18 cellular contexts compared by ENCODE assay signal in the genomic region with DNA sequence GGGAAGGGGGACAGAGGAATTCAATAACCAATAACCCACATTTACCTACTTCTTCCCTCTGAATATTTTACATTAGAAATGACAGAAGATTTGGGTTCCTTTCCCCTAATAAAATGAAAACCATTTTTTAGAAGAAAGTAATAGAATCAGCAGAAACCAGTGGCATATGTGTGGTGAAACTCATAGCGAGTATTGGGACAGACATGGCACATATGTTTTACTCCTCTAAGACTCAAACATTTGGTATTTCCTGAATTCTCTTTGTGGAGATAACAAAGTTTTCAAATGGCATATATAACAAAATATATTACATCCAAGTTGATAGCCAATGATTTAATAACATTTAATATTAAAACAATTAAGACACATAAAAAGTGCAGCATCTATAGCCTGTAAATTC. TPM values are rescaled to one million over a fixed set of nuclear protein-coding genes. Genes with fewer than 3 reads are reported as not detected.
A peak's percentile ranks its signal among the peaks of the same experiment; 100 is the strongest.
DNase-seq lines count a peak whose midpoint lies in the region; ATAC-seq and TF ChIP-seq lines count a peak whose summit lies in the region.
"Had no signal": no experiment of that assay in that cellular context is flagged by ENCODE, and none has a peak within 500 bp of the region (broad histone marks: within the 10 kb centered on the region; RNA-seq: fewer than 3 reads in every experiment).

No MANE protein-coding gene starts in this region.

- ATAC-seq in activated CD8-positive, alpha-beta T cell treated with anti-CD3 and anti-CD28 coated beads, Interleukin-2, amount 10 ng/mL, durations not matched to agents 7 days and 5 days: no peak
- no peak for ATAC-seq in activated naive CD4-positive, alpha-beta T cell treated with anti-CD3 and anti-CD28 coated beads, Interleukin-2, amount 50 U/mL, for 72 hours
- no peak for ATAC-seq in GM21381 (IDR thresholded peaks at IDR 0.05; ENCODE audit: unreplicated experiment)
- ATAC-seq: GM12878, PC-3 had no signal

- H3K4me1 ChIP-seq in OCI-LY1 (ENCODE audit: insufficient read depth, low read length, severe bottlenecking) (peaks cover 43% of the 10 kb centered on the region), mesenchymal stem cell (ENCODE audit: control insufficient read depth, insufficient read depth, low read depth, low read length) (no peaks in the 10 kb centered on the region)
- H3K4me1 ChIP-seq: SJSA1 had no signal

- DNase-seq in ELR (ENCODE audit: low read depth) (peak; percentile 19), fibroblast of gingiva (ENCODE audit: low read depth) (peak; percentile 26), mesenchymal stem cell (peak; percentile 23)
- no peak for DNase-seq in activated CD8-positive, alpha-beta T cell treated with anti-CD3 and anti-CD28 coated beads, Interleukin-2, amount 10 ng/mL, durations not matched to agents 7 days and 5 days
- DNase-seq in activated naive CD4-positive, alpha-beta T cell treated with anti-CD3 and anti-CD28 coated beads, Interleukin-2, amount 50 U/mL, for 72 hours (ENCODE audit: low spot score in 2 of 2): no peak
- DNase-seq: NCI-H1048; NCI-H146; NCI-H2107; NCI-H345; NCI-H526 treated with DMSO at 0.1 percent for 48 hours; NK-92 treated with Interleukin-12 subunit alpha and Interleukin-12 subunit beta, amount 100 ng/mL, for 24 hours; PC-3 had no signal

- no peak overlapping the region for H3K23ac ChIP-seq in mesenchymal stem cell (ENCODE audit: low read length in 2 of 2)

- POLR2A ChIA-PET in activated CD8-positive, alpha-beta T cell treated with anti-CD3 and anti-CD28 coated beads, Interleukin-2, amount 10 ng/mL, durations not matched to agents 7 days and 5 days (lab: Charles Lee): no interaction called here

- H4K91ac ChIP-seq in mesenchymal stem cell (ENCODE audit: low read length): no peak overlapping the region

- H2BK120ac ChIP-seq in mesenchymal stem cell (ENCODE audit: low read depth, low read length): no peak overlapping the region

- H3K27ac Mint-ChIP-seq in activated CD8-positive, alpha-beta T cell treated with anti-CD3 and anti-CD28 coated beads, Interleukin-2, amount 10 ng/mL, durations not matched to agents 7 days and 5 days: no peak overlapping the region
- H3K27ac Mint-ChIP-seq in activated naive CD4-positive, alpha-beta T cell treated with anti-CD3 and anti-CD28 coated beads, Interleukin-2, amount 50 U/mL, for 72 hours: no peak overlapping the region

- H2BK5ac ChIP-seq in mesenchymal stem cell (ENCODE audit: low read depth, low read length, poor library complexity, severe bottlenecking): no peak overlapping the region

- no peak overlapping the region for H2BK15ac ChIP-seq in mesenchymal stem cell (ENCODE audit: low read depth, poor library complexity, severe bottlenecking)

- H3K9me2 ChIP-seq in OCI-LY1 (ENCODE audit: low read depth, low read length): no peaks in the 10 kb centered on the region

- H3K4me2 ChIP-seq in OCI-LY1 (ENCODE audit: low read length): no peak overlapping the region
- no peak overlapping the region for H3K4me2 ChIP-seq in mesenchymal stem cell (ENCODE audit: low read length, poor library complexity, severe bottlenecking)
- H3K4me2 ChIP-seq: BLaER1 had no signal

- H3K27ac ChIP-seq in OCI-LY1 (ENCODE audit: low read depth, low read length, poor library complexity, severe bottlenecking): peak overlapping the region; percentile 71
- no peak overlapping the region for H3K27ac ChIP-seq in mesenchymal stem cell (ENCODE audit: low read length, poor library complexity, severe bottlenecking)
- H3K27ac ChIP-seq: BLaER1, SJSA1 had no signal

- no peak overlapping the region for H2AK5ac ChIP-seq in mesenchymal stem cell (ENCODE audit: low read length, severe bottlenecking)

- H3K27me3 ChIP-seq in OCI-LY1 (ENCODE audit: insufficient read depth, low read length): no peaks in the 10 kb centered on the region
- peaks cover 0 to 4% of the 10 kb centered on the region in 2 experiments for H3K27me3 ChIP-seq in mesenchymal stem cell (ENCODE audit: control insufficient read depth in 1 of 2, insufficient read depth in 1 of 2, low read length in 2 of 2)
- H3K27me3 ChIP-seq: BLaER1, SJSA1 had no signal

- H2BK12ac ChIP-seq in mesenchymal stem cell (ENCODE audit: low read length in 2 of 2): no peak overlapping the region

- H3K4ac ChIP-seq in mesenchymal stem cell (ENCODE audit: low read depth in 1 of 2, low read length in 2 of 2): no peak overlapping the region

- H3K36me3 ChIP-seq in OCI-LY1 (ENCODE audit: insufficient read depth, low read length) (no peaks in the 10 kb centered on the region), mesenchymal stem cell (ENCODE audit: control insufficient read depth in 1 of 2, insufficient read depth in 2 of 2, low read depth in 1 of 2, low read length in 2 of 2) (no peaks in the 10 kb centered on the region)
- H3K36me3 ChIP-seq: BLaER1, HAP-1, SJSA1 had no signal

- no peak overlapping the region for H3K4me3 Mint-ChIP-seq in activated CD8-positive, alpha-beta T cell treated with anti-CD3 and anti-CD28 coated beads, Interleukin-2, amount 10 ng/mL, durations not matched to agents 7 days and 5 days

- WGBS in mesenchymal stem cell: no CpG with 5 or more reads among the region's 1 CpG

- 0 out of 2 replicates have a peak, but pooled peaks cover 6% of the 10 kb centered on the region for H3F3A ChIP-seq in OCI-LY1 (ENCODE audit: insufficient read depth, low read length)

- no peak for TF ChIP-seq CTCF in OCI-LY1 (IDR thresholded peaks at IDR 0.05; ENCODE audit: low read length)

- H3K79me2 ChIP-seq in OCI-LY1 (ENCODE audit: insufficient read depth, low read length): no peaks in the 10 kb centered on the region

- no peaks in the 10 kb centered on the region for H3K36me3 Mint-ChIP-seq in activated CD8-positive, alpha-beta T cell treated with anti-CD3 and anti-CD28 coated beads, Interleukin-2, amount 10 ng/mL, durations not matched to agents 7 days and 5 days (ENCODE audit: low read depth)
- no peaks in the 10 kb centered on the region for H3K36me3 Mint-ChIP-seq in activated naive CD4-positive, alpha-beta T cell treated with anti-CD3 and anti-CD28 coated beads, Interleukin-2, amount 50 U/mL, for 72 hours

- H2AFZ ChIP-seq in OCI-LY1 (ENCODE audit: low read length) (no peak overlapping the region), mesenchymal stem cell (ENCODE audit: low read depth, low read length) (no peak overlapping the region)

- no peak overlapping the region for H3K14ac ChIP-seq in mesenchymal stem cell (ENCODE audit: low read length in 2 of 2)

- H3K4me1 Mint-ChIP-seq in activated CD8-positive, alpha-beta T cell treated with anti-CD3 and anti-CD28 coated beads, Interleukin-2, amount 10 ng/mL, durations not matched to agents 7 days and 5 days (ENCODE audit: low read depth): peaks cover 10% of the 10 kb centered on the region

- H4K8ac ChIP-seq in mesenchymal stem cell (ENCODE audit: low read length): no peak overlapping the region

- H3K27me3 Mint-ChIP-seq in activated CD8-positive, alpha-beta T cell treated with anti-CD3 and anti-CD28 coated beads, Interleukin-2, amount 10 ng/mL, durations not matched to agents 7 days and 5 days (ENCODE audit: low read depth): no peaks in the 10 kb centered on the region

- no peaks in the 10 kb centered on the region for H3K79me1 ChIP-seq in mesenchymal stem cell (replicated peaks; ENCODE audit: low read length, poor library complexity, severe bottlenecking)

- no peak overlapping the region for H3K4me3 ChIP-seq in OCI-LY1 (ENCODE audit: low read depth, low read length, poor library complexity, severe bottlenecking)
- no peak overlapping the region for H3K4me3 ChIP-seq in mesenchymal stem cell (ENCODE audit: insufficient read depth in 1 of 2, low read depth in 1 of 2, low read length in 2 of 2)
- H3K4me3 ChIP-seq: BLaER1, GM12878, HAP-1, SJSA1 had no signal

- H4K20me1 ChIP-seq in OCI-LY1 (ENCODE audit: insufficient read depth, low read length): no peaks in the 10 kb centered on the region
- H4K20me1 ChIP-seq: BLaER1 had no signal

- no peak overlapping the region for H3K18ac ChIP-seq in mesenchymal stem cell (ENCODE audit: low read depth in 1 of 2, low read length in 2 of 2)

- CTCF ChIA-PET in activated CD8-positive, alpha-beta T cell treated with anti-CD3 and anti-CD28 coated beads, Interleukin-2, amount 10 ng/mL, durations not matched to agents 7 days and 5 days (lab: Charles Lee): no interaction called here

- H3K9me3 ChIP-seq in OCI-LY1 (ENCODE audit: low read length) (no peaks in the 10 kb centered on the region), mesenchymal stem cell (ENCODE audit: control insufficient read depth, low read length) (no peaks in the 10 kb centered on the region)
- H3K9me3 ChIP-seq: BLaER1, HAP-1, SJSA1 had no signal

- H3K9me3 Mint-ChIP-seq in activated CD8-positive, alpha-beta T cell treated with anti-CD3 and anti-CD28 coated beads, Interleukin-2, amount 10 ng/mL, durations not matched to agents 7 days and 5 days (ENCODE audit: insufficient read depth): no peaks in the 10 kb centered on the region
- H3K9me3 Mint-ChIP-seq in activated naive CD4-positive, alpha-beta T cell treated with anti-CD3 and anti-CD28 coated beads, Interleukin-2, amount 50 U/mL, for 72 hours: no peaks in the 10 kb centered on the region

- H3K9ac ChIP-seq in OCI-LY1 (ENCODE audit: low read length): no peak overlapping the region
- H3K9ac ChIP-seq in mesenchymal stem cell (ENCODE audit: low read length): no peak overlapping the region
- H3K9ac ChIP-seq: BLaER1 had no signal

RNA-seq across cellular contexts. Expression of a gene that starts 12.9 kb away (rescaled TPM):
- polyA plus RNA-seq in mesenchymal stem cell (2013, experiment 1 of 2): 1.3 TPM
- polyA plus RNA-seq in mesenchymal stem cell (2013, experiment 2 of 2): 1.4 TPM
- 1 to 10 TPM; 3.6 to 3.8 TPM for total RNA-seq in activated CD8-positive, alpha-beta T cell treated with anti-CD3 and anti-CD28 coated beads, Interleukin-2, amount 10 ng/mL, durations not matched to agents 7 days and 5 days
- 1 to 10 TPM; 4.0 to 5.2 TPM for total RNA-seq in activated naive CD4-positive, alpha-beta T cell treated with anti-CD3 and anti-CD28 coated beads, Interleukin-2, amount 50 U/mL, for 72 hours

Comparison
In these comparisons a context has a peak if more than half of its experiments do, and no peak if none do; other contexts are left out.
1. DNase-seq: peak in ELR (single experiment), fibroblast of gingiva (single experiment) and mesenchymal stem cell (single experiment); none in activated CD8-positive, alpha-beta T cell treated with anti-CD3 and anti-CD28 coated beads, Interleukin-2, amount 10 ng/mL, durations not matched to agents 7 days and 5 days (single experiment) and activated naive CD4-positive, alpha-beta T cell treated with anti-CD3 and anti-CD28 coated beads, Interleukin-2, amount 50 U/mL, for 72 hours (0 of 2).